Comparison of ENCODE assay signal across 8 cellular contexts in genomic region chr2:210502997-210503621, GRCh38. TPM values are rescaled to one million over a fixed set of nuclear protein-coding genes. Genes with fewer than 3 reads are reported as not detected.
DNase-seq lines count a peak whose midpoint lies in the region; ATAC-seq and TF ChIP-seq lines count a peak whose summit lies in the region.

No MANE protein-coding gene starts in this region.

- whole genome bisulfite sequencing in thyroid gland, 2 donors: 11 to 14% methylated on average over 7 of the region's 7 CpGs

- TF ChIP-seq CTCF in AG04449 (IDR thresholded peaks at IDR 0.05; ENCODE audit: insufficient read depth, low read length, missing control alignments) (peak; percentile 72), GM12864 (IDR thresholded peaks at IDR 0.05; ENCODE audit: low read depth, low read length, missing control alignments) (peak; percentile 86), VCaP (conservative IDR thresholded peaks at IDR 0.05) (peak; percentile 94), thyroid gland (IDR thresholded peaks at IDR 0.05) (peak; percentile 56 to 94 (median 68))

- CTCF ChIA-PET in AG04449 (lab: Yijun Ruan, JAX): interaction anchor here (0.6 to 3.5 kb wide), 29 partner anchors 9 to 656 kb away, joined by 3 to 32 read pairs (median 4); partner anchors contain the start of gene LANCL1

- no peaks in the 10 kb centered on the region for H3K27me3 ChIP-seq in thyroid gland

- H3K4me3 ChIP-seq in AG04449 (ENCODE audit: low read depth, low read length): no peak overlapping the region; the same call in 1 of the 2 replicates
- peak overlapping the region; percentile 43 for H3K4me3 ChIP-seq in GM12864 (ENCODE audit: low read depth, low read length)
- no peak overlapping the region for H3K4me3 ChIP-seq in thyroid gland (replicated peaks in 1 of 3)

- no peaks in the 10 kb centered on the region for H3K36me3 ChIP-seq in thyroid gland

- no peaks in the 10 kb centered on the region for H3K4me1 ChIP-seq in thyroid gland

- DNase-seq in AG04449 (ENCODE audit: low read depth, low spot score) (no peak), GM12864 (ENCODE audit: low read depth) (no peak), NCI-H1105 treated with DMSO at 0.1 percent for 48 hours (lab: John Stamatoyannopoulos, UW) (peak; percentile 40), erythroblast (lab: John Stamatoyannopoulos, UW) (peak; percentile 30 to 59), myocyte (ENCODE audit: low read depth) (peak; percentile 70), thyroid gland (peak; percentile 29 to 57)

- H3K27ac ChIP-seq in VCaP: no peak overlapping the region
- no peak overlapping the region for H3K27ac ChIP-seq in thyroid gland

- peak; percentile 88 for ATAC-seq in HG02623 (IDR thresholded peaks at IDR 0.05; ENCODE audit: unreplicated experiment)

- intact Hi-C loops in thyroid gland (cut with DNase I): no loop called here

- TF ChIP-seq POLR2A in erythroblast (IDR thresholded peaks at IDR 0.05; ENCODE audit: low read length) (no peak), thyroid gland (IDR thresholded peaks at IDR 0.05) (no peak)

- POLR2A ChIA-PET in AG04449 (lab: Yijun Ruan, JAX): no interaction called here

- no peaks in the 10 kb centered on the region for H3K9me3 ChIP-seq in thyroid gland

RNA-seq across cellular contexts. Expression of gene LANCL1, which starts 26.6 kb away (rescaled TPM):
- total RNA-seq in myocyte (40.8 and 53.9 TPM in 2 replicates), thyroid gland (10 to 100 TPM; 30.7 to 33.2 (median 32.0) TPM)
- 28.7 TPM for polyA plus RNA-seq in myocyte (2012)

RNA-seq across cellular contexts. Expression of gene CPS1, which starts 53.3 kb away (rescaled TPM):
- total RNA-seq in myocyte: 27.5 and 33.9 TPM in 2 replicates
- 7.8 TPM for polyA plus RNA-seq in myocyte (2012)
- 10 to 100 TPM in 2 of 4 donors, 1 to 10 TPM in 2; 3.9 to 14.9 (median 10.1) TPM for total RNA-seq in thyroid gland

Comparison
In these comparisons a context has a peak if more than half of its experiments do, and no peak if none do; other contexts are left out.
1. DNase-seq: peak in NCI-H1105 treated with DMSO at 0.1 percent for 48 hours (single experiment), erythroblast (2 of 2), myocyte (single experiment) and thyroid gland (2 of 2); none in AG04449 (single experiment) and GM12864 (single experiment).
2. Peak in every context shown above with its lines, with median percentiles within 50 percentile points of each other: CTCF ChIP-seq.